2 cellular contexts compared by ENCODE assay signal in the genomic region with DNA sequence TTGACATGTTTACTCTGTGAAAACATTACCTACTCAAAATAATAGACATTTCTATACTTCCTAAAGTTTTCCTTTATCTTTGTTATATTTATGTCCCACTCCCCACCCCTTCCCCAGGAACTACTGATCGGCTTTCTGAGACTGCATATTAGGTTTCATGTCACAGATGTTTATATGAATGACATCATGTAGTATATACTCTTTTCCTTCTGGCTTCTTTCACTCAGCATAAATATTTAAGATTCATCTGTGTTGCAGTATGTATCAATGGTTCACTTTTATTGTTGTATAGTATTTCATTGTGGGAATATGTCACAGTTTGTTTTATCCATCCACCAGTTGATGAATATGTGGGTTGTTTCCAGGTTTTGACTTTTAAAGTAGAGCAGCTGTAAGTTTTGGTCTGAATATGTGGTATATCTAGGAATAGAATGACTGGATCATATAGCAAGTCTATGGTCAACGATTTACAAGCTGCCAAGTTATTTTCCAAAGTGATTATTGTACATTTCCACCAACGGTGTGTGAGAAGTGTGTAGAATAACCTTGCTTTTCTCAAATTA.
TF ChIP-seq lines count a peak whose summit lies in the region.

No MANE protein-coding gene starts in this region.

TF ChIP-seq in IMR-90, 13 proteins besides CTCF, POLR2A, EP300 and RAD21:
- TF ChIP-seq SMC3 (IDR thresholded peaks at IDR 0.05; ENCODE audit: low read depth, low read length) (no peak), FOS (IDR thresholded peaks at IDR 0.05; ENCODE audit: low read depth, low read length) (no peak), MAZ (IDR thresholded peaks at IDR 0.05; ENCODE audit: borderline replicate concordance, low read depth, low read length) (no peak), MAFK (IDR thresholded peaks at IDR 0.05; ENCODE audit: low read depth, low read length) (no peak), CHD1 (IDR thresholded peaks at IDR 0.05; ENCODE audit: low read depth, low read length) (no peak), RCOR1 (IDR thresholded peaks at IDR 0.05; ENCODE audit: insufficient replicate concordance, low read length) (no peak), MXI1 (IDR thresholded peaks at IDR 0.05; ENCODE audit: borderline replicate concordance, low read depth, low read length) (no peak), CEBPB (IDR thresholded peaks at IDR 0.05; ENCODE audit: low read depth, low read length) (no peak), BHLHE40 (IDR thresholded peaks at IDR 0.05; ENCODE audit: low read depth, low read length) (no peak), RFX5 (IDR thresholded peaks at IDR 0.05; ENCODE audit: low read depth, low read length) (no peak), NFE2L2 (IDR thresholded peaks at IDR 0.05; ENCODE audit: low read depth, low read length) (no peak)
- TF ChIP-seq, protein P1, sequence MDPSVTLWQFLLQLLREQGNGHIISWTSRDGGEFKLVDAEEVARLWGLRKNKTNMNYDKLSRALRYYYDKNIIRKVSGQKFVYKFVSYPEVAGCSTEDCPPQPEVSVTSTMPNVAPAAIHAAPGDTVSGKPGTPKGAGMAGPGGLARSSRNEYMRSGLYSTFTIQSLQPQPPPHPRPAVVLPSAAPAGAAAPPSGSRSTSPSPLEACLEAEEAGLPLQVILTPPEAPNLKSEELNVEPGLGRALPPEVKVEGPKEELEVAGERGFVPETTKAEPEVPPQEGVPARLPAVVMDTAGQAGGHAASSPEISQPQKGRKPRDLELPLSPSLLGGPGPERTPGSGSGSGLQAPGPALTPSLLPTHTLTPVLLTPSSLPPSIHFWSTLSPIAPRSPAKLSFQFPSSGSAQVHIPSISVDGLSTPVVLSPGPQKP (IDR thresholded peaks at IDR 0.05; ENCODE audit: borderline replicate concordance, low read depth, low read length): no peak
- TF ChIP-seq, protein P2, sequence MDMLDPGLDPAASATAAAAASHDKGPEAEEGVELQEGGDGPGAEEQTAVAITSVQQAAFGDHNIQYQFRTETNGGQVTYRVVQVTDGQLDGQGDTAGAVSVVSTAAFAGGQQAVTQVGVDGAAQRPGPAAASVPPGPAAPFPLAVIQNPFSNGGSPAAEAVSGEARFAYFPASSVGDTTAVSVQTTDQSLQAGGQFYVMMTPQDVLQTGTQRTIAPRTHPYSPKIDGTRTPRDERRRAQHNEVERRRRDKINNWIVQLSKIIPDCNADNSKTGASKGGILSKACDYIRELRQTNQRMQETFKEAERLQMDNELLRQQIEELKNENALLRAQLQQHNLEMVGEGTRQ (IDR thresholded peaks at IDR 0.05; ENCODE audit: low read depth, low read length): no peak

TF ChIP-seq in endothelial cell of umbilical vein, 7 proteins besides CTCF, POLR2A, EP300 and RAD21:
- no peak for TF ChIP-seq GATA2 (IDR thresholded peaks at IDR 0.05; ENCODE audit: insufficient read depth, insufficient read length, low read depth, low read length)
- TF ChIP-seq, protein P3, sequence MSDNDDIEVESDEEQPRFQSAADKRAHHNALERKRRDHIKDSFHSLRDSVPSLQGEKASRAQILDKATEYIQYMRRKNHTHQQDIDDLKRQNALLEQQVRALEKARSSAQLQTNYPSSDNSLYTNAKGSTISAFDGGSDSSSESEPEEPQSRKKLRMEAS (IDR thresholded peaks at IDR 0.05; ENCODE audit: insufficient read depth, insufficient read length): no peak
- no peak for TF ChIP-seq JUN (IDR thresholded peaks at IDR 0.05; ENCODE audit: borderline replicate concordance, insufficient read depth, insufficient read length, low read depth)
- no peak for TF ChIP-seq MYC (IDR thresholded peaks at IDR 0.05; ENCODE audit: low read depth, low read length)
- no peak for TF ChIP-seq EZH2 (IDR thresholded peaks at IDR 0.05; ENCODE audit: borderline replicate concordance, low read depth, low read length, severe bottlenecking)
- TF ChIP-seq FOS (IDR thresholded peaks at IDR 0.05; ENCODE audit: borderline replicate concordance, insufficient read depth, low read length): no peak
- no peak for TF ChIP-seq POLR2AphosphoS5 (IDR thresholded peaks at IDR 0.05; ENCODE audit: insufficient read depth, low read depth, low read length)
